In genomic region chr15:74170083-74170844, GRCh38 we compare ENCODE assay signal across 34 cellular contexts. TPM values are rescaled to one million over a fixed set of nuclear protein-coding genes. Genes with fewer than 3 reads are reported as not detected.
DNase-seq lines count a peak whose midpoint lies in the region; ATAC-seq, FAIRE-seq and TF ChIP-seq lines count a peak whose summit lies in the region.
"Had no signal": no experiment of that assay in that cellular context is flagged by ENCODE, and none has a peak within 500 bp of the region (broad histone marks: within the 10 kb centered on the region; RNA-seq: fewer than 3 reads in every experiment).

No MANE protein-coding gene starts in this region.

- CTCF ChIA-PET in mammary epithelial cell (lab: Charles Lee; ENCODE audit: low non-redundant PET) = no interaction called here

- no peak overlapping the region for H3K9ac ChIP-seq in mammary epithelial cell (ENCODE audit: insufficient read depth, low read length)
- H3K9ac ChIP-seq in kidney (ENCODE audit: low read length in 2 of 2) = no peak overlapping the region
- H3K9ac ChIP-seq: GM23248 had no signal

- H3K27ac ChIP-seq in breast epithelium = peak overlapping the region; percentile 29 to 95
- no peak overlapping the region for H3K27ac ChIP-seq in mammary epithelial cell (ENCODE audit: insufficient read depth, low read depth, low read length)
- H3K27ac ChIP-seq in kidney (ENCODE audit: low read depth in 2 of 2, low read length in 2 of 2) = no peak overlapping the region
- peak overlapping the region; percentile 62 to 89 for H3K27ac ChIP-seq in ovary
- H3K27ac ChIP-seq: gastrocnemius medialis, GM23248, PC-9, prostate gland, upper lobe of left lung had no signal

- H3K27me3 Mint-ChIP-seq in activated T-cell treated with anti-CD3 and anti-CD28 coated beads, Interleukin-2, amount 50 U/mL, for 72 hours (ENCODE audit: low read depth) = peaks cover 8% of the 10 kb centered on the region
- H3K27me3 Mint-ChIP-seq: CD4-positive, alpha-beta memory T cell had no signal

- H3K27me3 ChIP-seq in breast epithelium = no peaks in the 10 kb centered on the region
- no peaks in the 10 kb centered on the region for H3K27me3 ChIP-seq in mammary epithelial cell (ENCODE audit: insufficient read depth, low read length)
- H3K27me3 ChIP-seq in ovary = no peaks in the 10 kb centered on the region
- H3K27me3 ChIP-seq: gastrocnemius medialis, upper lobe of left lung had no signal

- no peak for FAIRE-seq in kidney (lab: Jason Lieb, UNC)
- FAIRE-seq: A204.1, HTR-8/SVneo, K562 had no signal

- H4K20me1 ChIP-seq in mammary epithelial cell (ENCODE audit: insufficient read depth, low read length) = no peaks in the 10 kb centered on the region

- H3K36me3 ChIP-seq in breast epithelium = no peaks in the 10 kb centered on the region
- no peaks in the 10 kb centered on the region for H3K36me3 ChIP-seq in mammary epithelial cell (ENCODE audit: insufficient read depth, low read length)
- H3K36me3 ChIP-seq in kidney (ENCODE audit: control insufficient read depth in 1 of 2, insufficient read depth in 2 of 2, low read length in 2 of 2) = no peaks in the 10 kb centered on the region
- H3K36me3 ChIP-seq in ovary = no peaks in the 10 kb centered on the region
- H3K36me3 ChIP-seq: gastrocnemius medialis, prostate gland, upper lobe of left lung had no signal

- no peaks in the 10 kb centered on the region for H3K36me3 Mint-ChIP-seq in activated T-cell treated with anti-CD3 and anti-CD28 coated beads, Interleukin-2, amount 50 U/mL, for 72 hours (ENCODE audit: insufficient read depth in 2 of 2)
- H3K36me3 Mint-ChIP-seq: activated CD4-positive, alpha-beta memory T cell treated with anti-CD3 and anti-CD28 coated beads for 36 hours; activated naive CD4-positive, alpha-beta T cell treated with anti-CD3 and anti-CD28 coated beads, Interleukin-2, amount 10 ng/mL, durations not matched to agents 7 days and 5 days; CD4-positive, alpha-beta memory T cell; memory B cell had no signal

- in situ Hi-C loops in mammary epithelial cell (cut with MboI; ENCODE audit: low sequenced_read_pairs in 2 of 2) = no loop called here

- no peak overlapping the region for H3K4me2 ChIP-seq in mammary epithelial cell (ENCODE audit: insufficient read depth, low read depth, low read length)
- H3K4me2 ChIP-seq: PC-9 had no signal

- intact Hi-C loops in breast epithelium (cut with DNase I; ENCODE audit: low total_unique reads) (no loop called here), mammary epithelial cell (cut with micrococcal nuclease) (no loop called here), kidney (cut with DNase I) (no loop called here), ovary (cut with DNase I) (loop anchor here in 2 of 4 donors (5.0 kb wide), 2 partner anchors 33 to 38 kb away; partner anchors contain the start of gene ISLR2 (in 1 of the 2))

- no peak overlapping the region for H2AFZ ChIP-seq in mammary epithelial cell (ENCODE audit: low read depth, low read length)
- H2AFZ ChIP-seq: GM23248, PC-9 had no signal

- H3K9me3 Mint-ChIP-seq in activated T-cell treated with anti-CD3 and anti-CD28 coated beads, Interleukin-2, amount 50 U/mL, for 72 hours = no peaks in the 10 kb centered on the region
- H3K9me3 Mint-ChIP-seq: activated CD4-positive, alpha-beta memory T cell treated with anti-CD3 and anti-CD28 coated beads for 36 hours; activated naive CD4-positive, alpha-beta T cell treated with anti-CD3 and anti-CD28 coated beads, Interleukin-2, amount 10 ng/mL, durations not matched to agents 7 days and 5 days; activated T-helper 17 cell treated with anti-CD3 and anti-CD28 coated beads, Interleukin-2, amount 50 U/mL, for 72 hours; CD4-positive, alpha-beta memory T cell; memory B cell; T-helper 2 cell treated with Interferon-gamma antibody and Interleukin-4, amounts not matched to agents 5 μg/mL and 100 μg/mL, for 36 hours had no signal

- H3K4me1 Mint-ChIP-seq in activated T-cell treated with anti-CD3 and anti-CD28 coated beads, Interleukin-2, amount 50 U/mL, for 72 hours (ENCODE audit: low read depth) = no peaks in the 10 kb centered on the region
- H3K4me1 Mint-ChIP-seq: activated naive CD4-positive, alpha-beta T cell treated with anti-CD3 and anti-CD28 coated beads, Interleukin-2, amount 10 ng/mL, durations not matched to agents 7 days and 5 days; activated T-helper 17 cell treated with anti-CD3 and anti-CD28 coated beads, Interleukin-2, amount 50 U/mL, for 72 hours; CD4-positive, alpha-beta memory T cell; memory B cell had no signal

- H3K4me1 ChIP-seq in breast epithelium (peaks cover 0 to 2% of the 10 kb centered on the region in 2 donors), mammary epithelial cell (ENCODE audit: insufficient read depth, low read length) (no peaks in the 10 kb centered on the region), kidney (ENCODE audit: control insufficient read depth in 1 of 2, insufficient read depth in 1 of 2, low read depth in 1 of 2, low read length in 2 of 2) (peaks cover 0 to 18% of the 10 kb centered on the region in 2 donors), ovary (ENCODE audit: insufficient read depth) (peaks cover 38% of the 10 kb centered on the region)
- H3K4me1 ChIP-seq: gastrocnemius medialis, prostate gland had no signal

- dilution Hi-C loops in mammary epithelial cell (cut with HindIII; ENCODE audit: low sequenced_read_pairs) = loop anchor here (5.0 kb wide), 1 partner anchor 92 kb away; no protein-coding TSS in a partner anchor

- TF ChIP-seq POLR2A in breast epithelium (IDR thresholded peaks at IDR 0.05) = no peak
- no peak for TF ChIP-seq POLR2A in ovary (IDR thresholded peaks at IDR 0.05)

- no peak overlapping the region for H3K4me3 ChIP-seq in breast epithelium
- H3K4me3 ChIP-seq in mammary epithelial cell (replicated peaks in 1 of 3; ENCODE audit: insufficient read depth in 1 of 3, low read depth in 2 of 3, low read length in 3 of 3) = no peak overlapping the region
- H3K4me3 ChIP-seq in kidney (ENCODE audit: low read length in 2 of 2) = no peak overlapping the region
- H3K4me3 ChIP-seq in ovary = no peak overlapping the region
- H3K4me3 ChIP-seq: gastrocnemius medialis, GM23248, K562, PC-9, prostate gland, upper lobe of left lung had no signal

- BruUV-seq in mammary epithelial cell (replicated peaks; lab: Mats Ljungman, UMichigan) = no TSS peak

- H3K79me2 ChIP-seq in mammary epithelial cell (ENCODE audit: insufficient read depth, low read length) = no peaks in the 10 kb centered on the region

- H3K27ac Mint-ChIP-seq in activated T-cell treated with anti-CD3 and anti-CD28 coated beads, Interleukin-2, amount 50 U/mL, for 72 hours = no peak overlapping the region
- H3K27ac Mint-ChIP-seq: activated CD4-positive, alpha-beta memory T cell treated with anti-CD3 and anti-CD28 coated beads for 36 hours; activated naive CD4-positive, alpha-beta T cell treated with anti-CD3 and anti-CD28 coated beads, Interleukin-2, amount 10 ng/mL, durations not matched to agents 7 days and 5 days; activated T-helper 17 cell treated with anti-CD3 and anti-CD28 coated beads, Interleukin-2, amount 50 U/mL, for 72 hours; CD4-positive, alpha-beta memory T cell; memory B cell; T-helper 2 cell treated with Interferon-gamma antibody and Interleukin-4, amounts not matched to agents 5 μg/mL and 100 μg/mL, for 36 hours had no signal

- TF ChIP-seq CTCF in breast epithelium (IDR thresholded peaks at IDR 0.05) (no peak), mammary epithelial cell (conservative IDR thresholded peaks at IDR 0.05 in 1 of 2, IDR thresholded peaks at IDR 0.05 in 1 of 2; ENCODE audit: extremely low read depth in 1 of 2, insufficient read depth in 1 of 2, low read depth in 1 of 2, low read length in 2 of 2) (no peak), kidney (IDR thresholded peaks at IDR 0.05; ENCODE audit: borderline replicate concordance, extremely low read depth, insufficient read depth) (no peak), ovary (IDR thresholded peaks at IDR 0.05) (no peak)

- H3K9me3 ChIP-seq in breast epithelium (no peaks in the 10 kb centered on the region), mammary epithelial cell (replicated peaks; ENCODE audit: insufficient read depth, low read length) (no peaks in the 10 kb centered on the region), kidney (ENCODE audit: control insufficient read depth in 1 of 2, low read length in 2 of 2) (no peaks in the 10 kb centered on the region), ovary (no peaks in the 10 kb centered on the region)
- H3K9me3 ChIP-seq: gastrocnemius medialis, prostate gland, upper lobe of left lung had no signal

- no peak for ATAC-seq in activated T-cell treated with anti-CD3 and anti-CD28 coated beads, Interleukin-2, amount 50 U/mL, for 72 hours (replicated peaks in 1 of 2)
- ATAC-seq: activated T-helper 17 cell treated with anti-CD3 and anti-CD28 coated beads, Interleukin-2, amount 50 U/mL, for 72 hours; gastrocnemius medialis; K562 had no signal

- WGBS in mammary epithelial cell (ENCODE audit: low coverage, missing lambda C conversion rate) = 80% methylated on average over 10 of the region's 15 CpGs
- WGBS in ovary, 3 donors = 40 to 52% (median 43%) methylated on average over 15 of the region's 15 CpGs

- no peak for TF ChIP-seq EP300 in ovary (IDR thresholded peaks at IDR 0.05)

- H3K4me3 Mint-ChIP-seq in activated T-cell treated with anti-CD3 and anti-CD28 coated beads, Interleukin-2, amount 50 U/mL, for 72 hours = no peak overlapping the region
- H3K4me3 Mint-ChIP-seq: activated CD4-positive, alpha-beta memory T cell treated with anti-CD3 and anti-CD28 coated beads for 36 hours; activated naive CD4-positive, alpha-beta T cell treated with anti-CD3 and anti-CD28 coated beads, Interleukin-2, amount 10 ng/mL, durations not matched to agents 7 days and 5 days; activated T-helper 17 cell treated with anti-CD3 and anti-CD28 coated beads, Interleukin-2, amount 50 U/mL, for 72 hours; CD4-positive, alpha-beta memory T cell; memory B cell; T-helper 2 cell treated with Interferon-gamma antibody and Interleukin-4, amounts not matched to agents 5 μg/mL and 100 μg/mL, for 36 hours had no signal

- DNase-seq in breast epithelium (ENCODE audit: low spot score in 2 of 2) (no peak), mammary epithelial cell (no peak), kidney (peak; percentile 74), ovary (peak; percentile 57 to 72 (median 68)), NCI-H187 treated with DMSO at 0.1 percent for 48 hours (lab: John Stamatoyannopoulos, UW) (no peak), midbrain (lab: John Stamatoyannopoulos, UW) (no peak), NCI-H2107 treated with DMSO at 0.1 percent for 48 hours (lab: John Stamatoyannopoulos, UW; ENCODE audit: unreplicated experiment) (no peak)
- no peak for DNase-seq in activated T-cell treated with anti-CD3 and anti-CD28 coated beads, Interleukin-2, amount 50 U/mL, for 72 hours
- DNase-seq: activated CD4-positive, alpha-beta memory T cell treated with anti-CD3 and anti-CD28 coated beads for 36 hours; activated CD4-positive, CD25-positive, alpha-beta regulatory T cell treated with anti-CD3 and anti-CD28 coated beads, Interleukin-2, amount 50 U/mL, for 72 hours; activated CD8-positive, alpha-beta memory T cell treated with anti-CD3 and anti-CD28 coated beads, Interleukin-2, amount 50 U/mL, for 48 hours; activated naive CD4-positive, alpha-beta T cell treated with anti-CD3 and anti-CD28 coated beads, Interleukin-2, amount 10 ng/mL, durations not matched to agents 7 days and 5 days; amniotic stem cell; CD4-positive, alpha-beta memory T cell; gastrocnemius medialis; GM23248; NCI-H1092; NCI-H1694; NCI-H524; NK-92 treated with Interleukin-12 subunit alpha and Interleukin-12 subunit beta, amount 100 ng/mL, for 24 hours; Right ventricle myocardium superior; stimulated activated CD4-positive, alpha-beta T cell treated with anti-CD3 and anti-CD28 coated beads, Interleukin-15, amount 100 ng/mL, for 24 hours; stimulated activated CD4-positive, alpha-beta T cell treated with anti-CD3 and anti-CD28 coated beads, Interleukin-4, amount 100 ng/mL, for 4 hours; upper lobe of left lung had no signal

RNA-seq across cellular contexts. Expression of gene ISLR, which starts 3.2 kb away (rescaled TPM):
- total RNA-seq in breast epithelium (10 to 100 TPM; 49.2 to 88.0 (median 71.8) TPM), mammary epithelial cell (under 1 TPM in 1 of 2 donors, not detected in 1; 0.50 TPM), kidney (30.2 TPM), ovary (100 to 1,000 TPM; 108 to 314 (median 156) TPM)
- polyA plus RNA-seq in mammary epithelial cell (0.08 TPM), kidney (ENCODE audit: insufficient read depth, low read depth, low replicate concordance) (18.8 TPM), ovary (100 to 1,000 TPM in 1 of 2 donors, 10 to 100 TPM in 1; 82.4 to 150 TPM)
- not detected for polyA minus RNA-seq in mammary epithelial cell
- under 1 TPM in 1 of 2 donors, not detected in 1; 0.12 TPM for total RNA-seq in activated T-cell treated with anti-CD3 and anti-CD28 coated beads, Interleukin-2, amount 50 U/mL, for 72 hours
- total RNA-seq: activated CD4-positive, alpha-beta memory T cell treated with anti-CD3 and anti-CD28 coated beads for 36 hours; activated T-helper 17 cell treated with anti-CD3 and anti-CD28 coated beads, Interleukin-2, amount 50 U/mL, for 72 hours; CD4-positive, alpha-beta memory T cell; K562; PC-9 had no signal
- polyA plus RNA-seq: CD4-positive, alpha-beta memory T cell; K562 had no signal

RNA-seq across cellular contexts. Expression of gene STRA6, which starts 32.3 kb away (rescaled TPM):
- total RNA-seq in breast epithelium (1 to 10 TPM in 1 of 3 donors, under 1 TPM in 1, not detected in 1; 0.98 to 1.0 TPM), mammary epithelial cell (under 1 TPM in 1 of 2 donors, not detected in 1; 0.17 TPM), kidney (2.0 TPM), ovary (1 to 10 TPM in 3 of 7 donors, under 1 TPM in 4; 0.20 to 2.8 (median 0.87) TPM)
- polyA plus RNA-seq in mammary epithelial cell (0.15 TPM), kidney (ENCODE audit: insufficient read depth, low read depth, low replicate concordance) (31.9 TPM), ovary (under 1 TPM; 0.47 to 0.64 TPM)
- not detected for polyA minus RNA-seq in mammary epithelial cell
- under 1 TPM; 0.43 to 0.46 TPM for total RNA-seq in activated T-cell treated with anti-CD3 and anti-CD28 coated beads, Interleukin-2, amount 50 U/mL, for 72 hours
- total RNA-seq: activated CD4-positive, alpha-beta memory T cell treated with anti-CD3 and anti-CD28 coated beads for 36 hours; activated T-helper 17 cell treated with anti-CD3 and anti-CD28 coated beads, Interleukin-2, amount 50 U/mL, for 72 hours; CD4-positive, alpha-beta memory T cell; gastrocnemius medialis; GM23248; Right ventricle myocardium superior; subcutaneous adipose tissue had no signal
- polyA plus RNA-seq: CD4-positive, alpha-beta memory T cell; fibroblast of lung; GM23248 had no signal

RNA-seq across cellular contexts. Expression of gene ISLR2, which starts 39.9 kb away (rescaled TPM):
- total RNA-seq in breast epithelium (under 1 TPM in 2 of 3 donors, not detected in 1; 0.48 to 0.88 TPM), mammary epithelial cell (under 1 TPM in 1 of 2 donors, not detected in 1; under 0.01 TPM), kidney (1.1 TPM), ovary (1 to 10 TPM in 2 of 7 donors, under 1 TPM in 4, not detected in 1; 0.11 to 1.1 (median 0.57) TPM)
- polyA plus RNA-seq in mammary epithelial cell (not detected), kidney (ENCODE audit: insufficient read depth, low read depth, low replicate concordance) (0.13 TPM), ovary (under 1 TPM; 0.27 to 0.43 TPM)
- polyA minus RNA-seq in mammary epithelial cell = not detected
- total RNA-seq in activated T-cell treated with anti-CD3 and anti-CD28 coated beads, Interleukin-2, amount 50 U/mL, for 72 hours = under 1 TPM in 1 of 2 donors, not detected in 1; 0.62 TPM
- total RNA-seq: activated CD4-positive, alpha-beta memory T cell treated with anti-CD3 and anti-CD28 coated beads for 36 hours; activated T-helper 17 cell treated with anti-CD3 and anti-CD28 coated beads, Interleukin-2, amount 50 U/mL, for 72 hours; CD4-positive, alpha-beta memory T cell; fibroblast of lung; GM23248; K562 had no signal
- polyA plus RNA-seq: CD4-positive, alpha-beta memory T cell; fibroblast of lung; K562 had no signal

Comparison
In these comparisons a context has a peak if more than half of its experiments do, and no peak if none do; other contexts are left out.
1. H3K27ac ChIP-seq: peak in breast epithelium (2 of 2) and ovary (2 of 2); none in mammary epithelial cell (single experiment) and kidney (0 of 2).
2. RNA of gene ISLR, which starts 3.2 kb away (total RNA-seq): 108 to 314 TPM in ovary, 49.2 to 88.0 TPM in breast epithelium and 30.2 TPM in kidney (single experiment); 0.50 TPM in mammary epithelial cell and 0.12 TPM in activated T-cell treated with anti-CD3 and anti-CD28 coated beads, Interleukin-2, amount 50 U/mL, for 72 hours; every median in the first group is over 10 times any median in the second.
3. DNase-seq: peak in kidney (single experiment) and ovary (5 of 5); none in breast epithelium (0 of 2), mammary epithelial cell (single experiment), activated T-cell treated with anti-CD3 and anti-CD28 coated beads, Interleukin-2, amount 50 U/mL, for 72 hours (0 of 2), NCI-H187 treated with DMSO at 0.1 percent for 48 hours (single experiment), midbrain (single experiment) and NCI-H2107 treated with DMSO at 0.1 percent for 48 hours (single experiment).